16 cellular contexts compared by ENCODE assay signal in genomic region chr7:120360918-120361317, GRCh38.
DNase-seq lines count a peak whose midpoint lies in the region; ATAC-seq and TF ChIP-seq lines count a peak whose summit lies in the region.
"Had no signal": no experiment of that assay in that cellular context is flagged by ENCODE, and none has a peak within 500 bp of the region (broad histone marks: within the 10 kb centered on the region; RNA-seq: fewer than 3 reads in every experiment).

No MANE protein-coding gene starts in this region.

- ATAC-seq in GM19351 (IDR thresholded peaks at IDR 0.05; ENCODE audit: unreplicated experiment) (peak; percentile 92), HG02588 (IDR thresholded peaks at IDR 0.05; ENCODE audit: unreplicated experiment) (peak; percentile 95), HG03139 (IDR thresholded peaks at IDR 0.05; ENCODE audit: unreplicated experiment) (peak; percentile 81), left lung (no peak), heart right ventricle (no peak)
- ATAC-seq: A549, gastroesophageal sphincter had no signal

- H3K9me3 ChIP-seq in left lung, result no peaks in the 10 kb centered on the region
- H3K9me3 ChIP-seq in heart right ventricle, result no peaks in the 10 kb centered on the region
- H3K9me3 ChIP-seq: A549, gastroesophageal sphincter, sigmoid colon, SJCRH30 had no signal

- DNase-seq in GM12865 (ENCODE audit: low read depth) (peak; percentile 78), left lung (no peak), heart right ventricle (no peak), C1 segment of cervical spinal cord (lab: John Stamatoyannopoulos, UW) (no peak)
- DNase-seq in stimulated activated CD4-positive, alpha-beta T cell treated with anti-CD3 and anti-CD28 coated beads, Interleukin-4, amount 100 ng/mL, for 1 hour, result no peak
- DNase-seq: amygdala, naive B cell, NCI-H1092 treated with DMSO at 0.1 percent for 48 hours, NCI-H69, sigmoid colon, SJCRH30 had no signal

- H3K36me3 ChIP-seq in left lung (no peaks in the 10 kb centered on the region), heart right ventricle (no peaks in the 10 kb centered on the region)
- H3K36me3 ChIP-seq: gastroesophageal sphincter, sigmoid colon, SJCRH30 had no signal

- H3K4me3 ChIP-seq in GM12865 (ENCODE audit: low read depth, low read length) (no peak overlapping the region), left lung (no peak overlapping the region), heart right ventricle (no peak overlapping the region)
- H3K4me3 ChIP-seq: A549, gastroesophageal sphincter, sigmoid colon, SJCRH30 had no signal

- intact Hi-C loops in left lung (cut with DNase I), result no loop called here
- intact Hi-C loops in heart right ventricle (cut with DNase I), result no loop called here

- TF ChIP-seq CTCF in GM12865 (IDR thresholded peaks at IDR 0.05; ENCODE audit: insufficient read depth, low read depth, low read length, missing control alignments), result no peak
- no peak for TF ChIP-seq CTCF in left lung (IDR thresholded peaks at IDR 0.05)
- TF ChIP-seq CTCF in heart right ventricle (IDR thresholded peaks at IDR 0.05), result no peak

- H3K27ac ChIP-seq in left lung, result no peak overlapping the region
- no peak overlapping the region for H3K27ac ChIP-seq in heart right ventricle
- H3K27ac ChIP-seq: A549, gastroesophageal sphincter, sigmoid colon, SJCRH30 had no signal

- no peaks in the 10 kb centered on the region for H3K4me1 ChIP-seq in left lung
- H3K4me1 ChIP-seq in heart right ventricle, result no peaks in the 10 kb centered on the region
- H3K4me1 ChIP-seq: A549, gastroesophageal sphincter, SJCRH30 had no signal

- no peaks in the 10 kb centered on the region for H3K27me3 ChIP-seq in left lung
- no peaks in the 10 kb centered on the region for H3K27me3 ChIP-seq in heart right ventricle
- H3K27me3 ChIP-seq: gastroesophageal sphincter, sigmoid colon had no signal

Comparison
In these comparisons a context has a peak if more than half of its experiments do, and no peak if none do; other contexts are left out.
1. ATAC-seq: peak in GM19351 (single experiment), HG02588 (single experiment) and HG03139 (single experiment); none in left lung (single experiment) and heart right ventricle (0 of 8).